ENCODE assay signal across 8 cellular contexts in genomic region chr17:47895856-47896671, GRCh38. TPM values are rescaled to one million over a fixed set of nuclear protein-coding genes. Genes with fewer than 3 reads are reported as not detected.
DNase-seq lines count a peak whose midpoint lies in the region; ATAC-seq lines count a peak whose summit lies in the region.

TSS of gene SP2 (plus strand) at chr17:47896236. CDS start at chr17:47896287, 51 bp downstream.

- peak; percentile 88 for ATAC-seq in GM19372 (IDR thresholded peaks at IDR 0.05; ENCODE audit: low read depth, unreplicated experiment)
- ATAC-seq in HG03558 (IDR thresholded peaks at IDR 0.05; ENCODE audit: extremely low read depth, unreplicated experiment), result peak; percentile 88
- ATAC-seq in left lobe of liver, result peak; percentile 87

- DNase-seq in C1 segment of cervical spinal cord (lab: John Stamatoyannopoulos, UW) (peak; percentile 94 to 100 (median 100)), NCI-H748 treated with DMSO at 0.1 percent for 48 hours (lab: John Stamatoyannopoulos, UW) (peak; percentile 100), dedifferentiated amniotic fluid mesenchymal stem cell (ENCODE audit: extremely low spot score) (peak; percentile 100), left lobe of liver (ENCODE audit: low spot score) (peak; percentile 100)
- DNase-seq in activated CD4-positive, alpha-beta T cell treated with anti-CD3 and anti-CD28 coated beads, Interleukin-2, amount 50 U/mL, for 24 hours (ENCODE audit: low read depth in 1 of 2, low spot score in 1 of 2), result peak; percentile 99 to 100
- DNase-seq in stimulated activated CD4-positive, alpha-beta T cell treated with anti-CD3 and anti-CD28 coated beads, Interleukin-2, amount 100 ng/mL, for 4 hours (ENCODE audit: low read depth), result peak; percentile 99

RNA-seq across cellular contexts. Expression of gene SP2, which starts in this region (rescaled TPM):
- total RNA-seq in left lobe of liver, result 5.4 TPM

Comparison
In these comparisons a context has a peak if more than half of its experiments do, and no peak if none do; other contexts are left out.
1. Peak in every context shown above with its lines: DNase-seq and ATAC-seq.